30 cellular contexts compared by ENCODE assay signal in the genomic region with DNA sequence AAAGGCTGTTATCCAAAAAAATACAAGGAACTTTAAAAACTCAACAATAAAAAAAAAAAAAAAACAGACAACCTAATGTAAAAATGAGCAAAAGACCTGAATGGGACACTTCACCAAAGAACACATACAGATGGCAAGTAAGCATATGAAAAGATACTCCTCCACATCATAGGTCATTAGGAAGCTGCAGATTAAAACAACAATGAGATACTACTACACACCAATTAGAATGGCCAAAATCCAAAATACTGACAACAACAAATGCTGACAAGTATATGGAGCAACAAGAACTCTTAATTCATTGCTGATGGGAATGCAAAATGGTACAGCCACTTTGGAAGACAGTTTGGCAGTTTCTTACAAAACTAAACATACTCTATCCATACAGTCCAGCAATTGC.
"Had no signal": no experiment of that assay in that cellular context is flagged by ENCODE, and none has a peak within 500 bp of the region (broad histone marks: within the 10 kb centered on the region; RNA-seq: fewer than 3 reads in every experiment).

No MANE protein-coding gene starts in this region.

- H3K9me3 ChIP-seq: ascending aorta had no signal

- H3K27me3 ChIP-seq: ascending aorta, cardiac muscle cell had no signal

- H3K4me3 ChIP-seq: ascending aorta, cardiac muscle cell had no signal

- FAIRE-seq: bronchial epithelial cell, TTC549 had no signal

- DNase-seq: activated B cell treated with CpG ODN at 0.5 μM for 24 hours; activated CD4-positive, alpha-beta memory T cell treated with anti-CD3 and anti-CD28 coated beads, Interleukin-2, amount 10 ng/mL, durations not matched to agents 7 days and 5 days; activated CD4-positive, alpha-beta T cell treated with anti-CD3 and anti-CD28 coated beads for 4 hours; activated CD4-positive, alpha-beta T cell treated with anti-CD3 and anti-CD28 coated beads, Interleukin-2, amount 10 ng/mL, durations not matched to agents 7 days and 5 days; activated CD4-positive, alpha-beta T cell treated with anti-CD3 and anti-CD28 coated beads, Interleukin-2, amount 50 U/mL, for 48 hours; activated CD4-positive, CD25-positive, alpha-beta regulatory T cell treated with anti-CD3 and anti-CD28 coated beads, Interleukin-2, amount 50 U/mL, for 72 hours; activated CD8-positive, alpha-beta memory T cell treated with anti-CD3 and anti-CD28 coated beads for 24 hours; activated CD8-positive, alpha-beta memory T cell treated with anti-CD3 and anti-CD28 coated beads, Interleukin-2, amount 10 ng/mL, durations not matched to agents 7 days and 5 days; activated CD8-positive, alpha-beta memory T cell treated with anti-CD3 and anti-CD28 coated beads, Interleukin-2, amount 50 U/mL, for 48 hours; activated CD8-positive, alpha-beta T cell treated with anti-CD3 and anti-CD28 coated beads, Interleukin-2, amount 10 ng/mL, durations not matched to agents 7 days and 5 days; activated effector memory CD4-positive, alpha-beta T cell treated with Interleukin-2 at 50 U/mL for 16 hours; activated gamma-delta T cell; activated naive CD4-positive, alpha-beta T cell treated with anti-CD3 and anti-CD28 coated beads, Interleukin-2, amount 10 ng/mL, durations not matched to agents 7 days and 5 days; activated naive CD4-positive, alpha-beta T cell treated with Interleukin-2 at 50 U/mL for 16 hours; activated naive CD8-positive, alpha-beta T cell treated with anti-CD3 and anti-CD28 coated beads, Interleukin-2, amount 10 ng/mL, durations not matched to agents 7 days and 5 days; activated naive CD8-positive, alpha-beta T cell treated with anti-CD3 and anti-CD28 coated beads, Interleukin-2, amount 50 U/mL, for 24 hours; activated T-cell treated with anti-CD3 and anti-CD28 coated beads, Interleukin-2, amount 50 U/mL, for 24 hours; activated T-cell treated with anti-CD3 and anti-CD28 coated beads, Interleukin-2, amount 50 U/mL, for 48 hours; amygdala; anterior cingulate cortex; caudate nucleus; cerebellar nuclear complex; T-helper 1 cell; T-helper 2 cell; T-helper 9 cell had no signal

- H3K36me3 ChIP-seq: ascending aorta, cardiac muscle cell had no signal

- H3K4me1 ChIP-seq: ascending aorta had no signal

- H3K27ac ChIP-seq: ascending aorta, cardiac muscle cell, VCaP had no signal

- ATAC-seq: activated CD8-positive, alpha-beta memory T cell treated with anti-CD3 and anti-CD28 coated beads, Interleukin-2, amount 10 ng/mL, durations not matched to agents 7 days and 5 days; activated CD8-positive, alpha-beta T cell treated with anti-CD3 and anti-CD28 coated beads, Interleukin-2, amount 10 ng/mL, durations not matched to agents 7 days and 5 days; activated naive CD8-positive, alpha-beta T cell treated with anti-CD3 and anti-CD28 coated beads, Interleukin-2, amount 50 U/mL, for 24 hours had no signal
